16 cellular contexts compared by ENCODE assay signal in the genomic region with DNA sequence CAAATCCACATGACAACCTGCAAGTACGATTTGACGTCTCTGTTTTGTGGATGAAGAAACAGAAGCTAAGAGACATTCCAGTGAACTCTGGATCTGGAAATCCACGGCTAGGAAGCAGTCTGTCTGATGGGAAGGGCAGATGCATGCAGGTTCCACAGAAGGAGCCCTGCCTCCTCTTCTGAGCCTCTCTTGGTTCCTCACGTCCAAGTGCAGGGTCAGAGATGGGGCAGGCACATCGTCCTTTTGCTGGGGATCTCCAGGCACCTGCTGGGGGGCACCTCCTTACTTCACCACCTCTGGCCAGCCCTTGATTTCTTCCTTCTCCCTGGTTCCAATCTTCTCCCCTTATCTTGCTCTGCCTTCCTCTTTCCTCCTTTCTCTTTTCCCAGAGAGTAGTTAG.
A peak's percentile ranks its signal among the peaks of the same experiment; 100 is the strongest.
DNase-seq lines count a peak whose midpoint lies in the region; ATAC-seq and TF ChIP-seq lines count a peak whose summit lies in the region.
"Had no signal": no experiment of that assay in that cellular context is flagged by ENCODE, and none has a peak within 500 bp of the region (broad histone marks: within the 10 kb centered on the region; RNA-seq: fewer than 3 reads in every experiment).

No MANE protein-coding gene starts in this region.

- no peak for ATAC-seq in heart left ventricle
- ATAC-seq in memory B cell (ENCODE audit: low read depth), result no peak

- peak overlapping the region; percentile 87 for H3K27ac Mint-ChIP-seq in memory B cell

- no peak for DNase-seq in left ventricle myocardium inferior
- no peak for DNase-seq in heart left ventricle
- DNase-seq in Peyer's patch, result no peak
- DNase-seq in memory B cell (ENCODE audit: low spot score in 2 of 2), result no peak
- no peak for DNase-seq in tibial artery
- no peak for DNase-seq in HuH-7 (ENCODE audit: low spot score)
- DNase-seq in stimulated activated CD4-positive, alpha-beta T cell treated with anti-CD3 and anti-CD28 coated beads, Interleukin-2, amount 100 ng/mL, for 48 hours, result no peak
- DNase-seq: kidney; mammary epithelial cell; NCI-H2081 treated with DMSO at 0.1 percent for 48 hours; NCI-H510A treated with DMSO at 0.1 percent for 48 hours; SHP77; stimulated activated CD8-positive, alpha-beta memory T cell treated with anti-CD3 and anti-CD28 coated beads, Interleukin-4, amount 100 ng/mL, for 48 hours; upper lobe of left lung had no signal

- H3K27ac ChIP-seq in left ventricle myocardium inferior (replicated peaks) (peak overlapping the region; percentile 31), heart left ventricle (peak overlapping the region in 2 of 12 donors; percentile 6 to 15), Peyer's patch (peak overlapping the region; percentile 35 to 78 (median 58)), tibial artery (peak overlapping the region in 1 of 2 donors; percentile 9)
- H3K27ac ChIP-seq: prostate gland, upper lobe of left lung had no signal

- no peak overlapping the region for H3K4me3 ChIP-seq in left ventricle myocardium inferior
- no peak overlapping the region for H3K4me3 ChIP-seq in heart left ventricle
- H3K4me3 ChIP-seq in Peyer's patch, result no peak overlapping the region
- H3K4me3 ChIP-seq in tibial artery, result no peak overlapping the region
- H3K4me3 ChIP-seq: prostate gland, smooth muscle cell, upper lobe of left lung had no signal

- H3K27me3 ChIP-seq in left ventricle myocardium inferior (ENCODE audit: low read depth), result no peaks in the 10 kb centered on the region
- no peaks in the 10 kb centered on the region for H3K27me3 ChIP-seq in heart left ventricle
- H3K27me3 ChIP-seq in Peyer's patch, result no peaks in the 10 kb centered on the region
- no peaks in the 10 kb centered on the region for H3K27me3 ChIP-seq in tibial artery
- H3K27me3 ChIP-seq: upper lobe of left lung had no signal

- intact Hi-C loops in left ventricle myocardium inferior (cut with micrococcal nuclease) (no loop called here), heart left ventricle (cut with DNase I) (no loop called here), tibial artery (cut with DNase I; ENCODE audit: low total_unique reads) (no loop called here)

- TF ChIP-seq CTCF in left ventricle myocardium inferior (IDR thresholded peaks at IDR 0.05; ENCODE audit: borderline replicate concordance) (no peak), heart left ventricle (IDR thresholded peaks at IDR 0.05) (no peak), Peyer's patch (IDR thresholded peaks at IDR 0.05) (no peak), tibial artery (IDR thresholded peaks at IDR 0.05) (no peak)

- H3K4me1 ChIP-seq in left ventricle myocardium inferior (peaks cover 62% of the 10 kb centered on the region), heart left ventricle (peaks cover 0 to 63% (median 25%) of the 10 kb centered on the region in 12 donors), Peyer's patch (peaks cover 8 to 50% (median 13%) of the 10 kb centered on the region in 4 donors), tibial artery (peaks cover 0 to 75% (median 55%) of the 10 kb centered on the region in 4 donors)

- peaks cover 80% of the 10 kb centered on the region for H3K4me1 Mint-ChIP-seq in memory B cell

- no peaks in the 10 kb centered on the region for H3K36me3 ChIP-seq in left ventricle myocardium inferior
- H3K36me3 ChIP-seq in heart left ventricle, result no peaks in the 10 kb centered on the region
- no peaks in the 10 kb centered on the region for H3K36me3 ChIP-seq in Peyer's patch
- no peaks in the 10 kb centered on the region for H3K36me3 ChIP-seq in tibial artery
- H3K36me3 ChIP-seq: prostate gland, upper lobe of left lung had no signal

- peaks cover 1% of the 10 kb centered on the region for H3K36me3 Mint-ChIP-seq in memory B cell

- H3K27me3 Mint-ChIP-seq in memory B cell, result no peaks in the 10 kb centered on the region

- TF ChIP-seq POLR2A in heart left ventricle (IDR thresholded peaks at IDR 0.05) (no peak), Peyer's patch (IDR thresholded peaks at IDR 0.05) (no peak)

- peak overlapping the region; percentile 76 for H3K4me3 Mint-ChIP-seq in memory B cell

- H3K9me3 ChIP-seq in left ventricle myocardium inferior (replicated peaks) (no peaks in the 10 kb centered on the region), heart left ventricle (no peaks in the 10 kb centered on the region), Peyer's patch (no peaks in the 10 kb centered on the region), tibial artery (no peaks in the 10 kb centered on the region)
- H3K9me3 ChIP-seq: prostate gland, upper lobe of left lung had no signal

- H3K9me3 Mint-ChIP-seq in memory B cell, result no peaks in the 10 kb centered on the region

- 48 to 62% (median 51%) methylated on average over 5 of the region's 5 CpGs for WGBS in heart left ventricle, 4 donors
